17 cellular contexts compared by ENCODE assay signal in the genomic region with DNA sequence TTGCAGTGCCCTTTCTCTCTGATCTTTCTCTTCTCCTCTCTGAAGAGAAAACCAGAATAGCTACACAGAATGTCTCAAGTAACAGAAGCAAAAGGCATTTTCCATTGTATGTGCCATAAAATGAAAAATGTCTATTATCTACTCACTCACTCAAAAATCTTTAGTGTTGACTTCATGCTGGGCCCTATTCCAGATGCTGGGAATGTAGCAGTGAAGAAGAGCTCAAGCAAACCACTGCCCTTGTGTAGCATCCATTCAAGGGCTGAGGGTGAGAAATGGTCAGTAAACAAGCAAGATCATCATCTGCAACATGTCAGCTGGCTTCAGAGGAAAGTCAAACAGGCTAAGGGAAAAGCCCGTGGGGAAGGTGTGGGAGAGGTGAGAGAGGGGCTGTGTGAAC.
"Had no signal": no experiment of that assay in that cellular context is flagged by ENCODE, and none has a peak within 500 bp of the region (broad histone marks: within the 10 kb centered on the region; RNA-seq: fewer than 3 reads in every experiment).

No MANE protein-coding gene starts in this region.

- H3K4me3 ChIP-seq: esophagus muscularis mucosa, lower lobe of right lung, right lobe of liver, smooth muscle cell, thyroid gland had no signal

- H3K27me3 ChIP-seq: esophagus muscularis mucosa, right lobe of liver, thyroid gland had no signal

- H3K36me3 ChIP-seq: esophagus muscularis mucosa, lower lobe of right lung, right lobe of liver, thyroid gland had no signal

- ATAC-seq: lower lobe of right lung; natural killer cell; right lobe of liver; stimulated activated memory B cell treated with anti-CD40 and anti-IgM and Interleukin-4, amounts not matched to agents 10 μg/mL and 1 μg/mL and 100 μg/mL, for 72 hours had no signal

- DNase-seq: activated B cell treated with CpG ODN at 0.5 μM for 24 hours; activated CD4-positive, alpha-beta memory T cell treated with anti-CD3 and anti-CD28 coated beads for 36 hours; activated CD4-positive, alpha-beta T cell treated with anti-CD3 and anti-CD28 coated beads for 4 hours; activated gamma-delta T cell treated with Interleukin-2 at 50 U/mL for 16 hours; activated T-cell treated with anti-CD3 and anti-CD28 coated beads for 4 hours; cerebellar nuclear complex; effector memory CD4-positive, alpha-beta T cell; hypothalamus; lower lobe of right lung; natural killer cell; right lobe of liver; stimulated activated CD4-positive, alpha-beta T cell treated with anti-CD3 and anti-CD28 coated beads, Interleukin-4, amount 100 ng/mL, for 4 hours; thyroid gland had no signal

- H3K9me3 ChIP-seq: lower lobe of right lung, right lobe of liver, thyroid gland had no signal

- H3K27ac ChIP-seq: esophagus muscularis mucosa, lower lobe of right lung, parathyroid adenoma, right lobe of liver, thyroid gland had no signal
